In genomic region chr7:22292519-22292918, GRCh38 we compare ENCODE assay signal across 20 cellular contexts.
DNase-seq lines count a peak whose midpoint lies in the region; ATAC-seq and TF ChIP-seq lines count a peak whose summit lies in the region.
"Had no signal": no experiment of that assay in that cellular context is flagged by ENCODE, and none has a peak within 500 bp of the region (broad histone marks: within the 10 kb centered on the region; RNA-seq: fewer than 3 reads in every experiment).

No MANE protein-coding gene starts in this region.

- DNase-seq in activated CD4-positive, alpha-beta T cell treated with anti-CD3 and anti-CD28 coated beads, Interleukin-2, amount 10 ng/mL, durations not matched to agents 24 days and 14 days: peak; percentile 60
- no peak for DNase-seq in activated CD4-positive, alpha-beta T cell treated with anti-CD3 and anti-CD28 coated beads for 1 hour
- DNase-seq in T-helper 17 cell (no peak), glutamatergic neuron (no peak), COR-L47 (lab: John Stamatoyannopoulos, UW) (no peak), EL (no peak)
- DNase-seq in stimulated activated effector memory CD8-positive, alpha-beta T cell treated with anti-CD3 and anti-CD28 coated beads, Interleukin-12 subunit alpha, Interleukin-12 subunit beta, amount 100 ng/mL, for 72 hours (ENCODE audit: low spot score in 2 of 2): no peak
- DNase-seq: activated gamma-delta T cell treated with Interleukin-2 at 50 U/mL for 16 hours; amniotic stem cell; foreskin fibroblast; NCI-H1436; NCI-H748 treated with DMSO at 0.1 percent for 48 hours; stimulated activated CD4-positive, alpha-beta T cell treated with anti-CD3 and anti-CD28 coated beads, Interleukin-12 subunit alpha, Interleukin-12 subunit beta, amount 100 ng/mL, for 4 hours; testis had no signal

- no peaks in the 10 kb centered on the region for H3K9me3 Mint-ChIP-seq in activated CD4-positive, alpha-beta T cell treated with anti-CD3 and anti-CD28 coated beads, Interleukin-2, amount 10 ng/mL, durations not matched to agents 24 days and 14 days
- H3K9me3 Mint-ChIP-seq in glutamatergic neuron (ENCODE audit: unreplicated experiment): peaks cover 2% of the 10 kb centered on the region
- peaks cover 8% of the 10 kb centered on the region for H3K9me3 Mint-ChIP-seq in stimulated activated effector memory CD8-positive, alpha-beta T cell treated with anti-CD3 and anti-CD28 coated beads, Interleukin-12 subunit alpha, Interleukin-12 subunit beta, amount 100 ng/mL, for 72 hours
- H3K9me3 Mint-ChIP-seq: memory B cell had no signal

- no peaks in the 10 kb centered on the region for H3K36me3 ChIP-seq in gastroesophageal sphincter
- H3K36me3 ChIP-seq: cardiac muscle cell had no signal

- no peaks in the 10 kb centered on the region for H3K9me3 ChIP-seq in T-helper 17 cell (ENCODE audit: control insufficient read depth, low read length, poor library complexity, severe bottlenecking)
- no peaks in the 10 kb centered on the region for H3K9me3 ChIP-seq in gastroesophageal sphincter
- H3K9me3 ChIP-seq: testis had no signal

- TF ChIP-seq CTCF in glutamatergic neuron (IDR thresholded peaks at IDR 0.05; ENCODE audit: partially characterized antibody, unreplicated experiment) (no peak), gastroesophageal sphincter (IDR thresholded peaks at IDR 0.05) (no peak)

- WGBS in gastroesophageal sphincter (ENCODE audit: low coverage in 1 of 2), 2 donors: 60 to 70% methylated on average over 3 of the region's 3 CpGs

- peaks cover 0 to 7% (median 3%) of the 10 kb centered on the region in 3 donors for H3K4me1 ChIP-seq in gastroesophageal sphincter

- no peak for TF ChIP-seq POLR2A in gastroesophageal sphincter (IDR thresholded peaks at IDR 0.05)

- H3K27me3 ChIP-seq in gastroesophageal sphincter: no peaks in the 10 kb centered on the region
- H3K27me3 ChIP-seq: cardiac muscle cell, testis had no signal

- no peak for TF ChIP-seq EP300 in gastroesophageal sphincter (IDR thresholded peaks at IDR 0.05)

- no peak overlapping the region for H3K4me3 ChIP-seq in gastroesophageal sphincter
- H3K4me3 ChIP-seq: cardiac muscle cell, testis had no signal

- peaks cover 4% of the 10 kb centered on the region for H3K4me1 Mint-ChIP-seq in activated CD4-positive, alpha-beta T cell treated with anti-CD3 and anti-CD28 coated beads, Interleukin-2, amount 10 ng/mL, durations not matched to agents 24 days and 14 days
- H3K4me1 Mint-ChIP-seq in T-helper 17 cell: peaks cover 13% of the 10 kb centered on the region
- H3K4me1 Mint-ChIP-seq in glutamatergic neuron (ENCODE audit: low read depth, unreplicated experiment): peaks cover 45% of the 10 kb centered on the region
- H3K4me1 Mint-ChIP-seq in stimulated activated effector memory CD8-positive, alpha-beta T cell treated with anti-CD3 and anti-CD28 coated beads, Interleukin-12 subunit alpha, Interleukin-12 subunit beta, amount 100 ng/mL, for 72 hours: peaks cover 13% of the 10 kb centered on the region
- H3K4me1 Mint-ChIP-seq: memory B cell had no signal

- intact Hi-C loops in activated CD4-positive, alpha-beta T cell treated with anti-CD3 and anti-CD28 coated beads, Interleukin-2, amount 10 ng/mL, durations not matched to agents 24 days and 14 days (cut with micrococcal nuclease): no loop called here

- H3K36me3 Mint-ChIP-seq in activated CD4-positive, alpha-beta T cell treated with anti-CD3 and anti-CD28 coated beads, Interleukin-2, amount 10 ng/mL, durations not matched to agents 24 days and 14 days (ENCODE audit: low read depth): no peaks in the 10 kb centered on the region
- H3K36me3 Mint-ChIP-seq in T-helper 17 cell (ENCODE audit: low read depth) (peaks cover 2% of the 10 kb centered on the region), glutamatergic neuron (ENCODE audit: unreplicated experiment) (no peaks in the 10 kb centered on the region)
- H3K36me3 Mint-ChIP-seq in stimulated activated effector memory CD8-positive, alpha-beta T cell treated with anti-CD3 and anti-CD28 coated beads, Interleukin-12 subunit alpha, Interleukin-12 subunit beta, amount 100 ng/mL, for 72 hours: no peaks in the 10 kb centered on the region
- H3K36me3 Mint-ChIP-seq: memory B cell had no signal

- H3K4me3 Mint-ChIP-seq in activated CD4-positive, alpha-beta T cell treated with anti-CD3 and anti-CD28 coated beads, Interleukin-2, amount 10 ng/mL, durations not matched to agents 24 days and 14 days: no peak overlapping the region
- H3K4me3 Mint-ChIP-seq in T-helper 17 cell: no peak overlapping the region
- H3K4me3 Mint-ChIP-seq in glutamatergic neuron (ENCODE audit: unreplicated experiment): no peak overlapping the region
- H3K4me3 Mint-ChIP-seq in stimulated activated effector memory CD8-positive, alpha-beta T cell treated with anti-CD3 and anti-CD28 coated beads, Interleukin-12 subunit alpha, Interleukin-12 subunit beta, amount 100 ng/mL, for 72 hours: no peak overlapping the region
- H3K4me3 Mint-ChIP-seq: memory B cell, nephron had no signal

- H3K27ac ChIP-seq in gastroesophageal sphincter: no peak overlapping the region
- H3K27ac ChIP-seq: cardiac muscle cell, testis had no signal

- ATAC-seq in T-helper 17 cell (peak; percentile 49), gastroesophageal sphincter (no peak)
- ATAC-seq in stimulated activated effector memory CD8-positive, alpha-beta T cell treated with anti-CD3 and anti-CD28 coated beads, Interleukin-12 subunit alpha, Interleukin-12 subunit beta, amount 100 ng/mL, for 72 hours: peak; percentile 76
- ATAC-seq: HCT116, Right ventricle myocardium inferior had no signal

- H3K27ac Mint-ChIP-seq in activated CD4-positive, alpha-beta T cell treated with anti-CD3 and anti-CD28 coated beads, Interleukin-2, amount 10 ng/mL, durations not matched to agents 24 days and 14 days: no peak overlapping the region
- H3K27ac Mint-ChIP-seq in T-helper 17 cell (no peak overlapping the region), glutamatergic neuron (ENCODE audit: unreplicated experiment) (peak overlapping the region; percentile 24)
- H3K27ac Mint-ChIP-seq in stimulated activated effector memory CD8-positive, alpha-beta T cell treated with anti-CD3 and anti-CD28 coated beads, Interleukin-12 subunit alpha, Interleukin-12 subunit beta, amount 100 ng/mL, for 72 hours: no peak overlapping the region
- H3K27ac Mint-ChIP-seq: memory B cell, nephron had no signal

- H3K27me3 Mint-ChIP-seq in activated CD4-positive, alpha-beta T cell treated with anti-CD3 and anti-CD28 coated beads, Interleukin-2, amount 10 ng/mL, durations not matched to agents 24 days and 14 days: peaks cover 35% of the 10 kb centered on the region
- H3K27me3 Mint-ChIP-seq in T-helper 17 cell (peaks cover 6% of the 10 kb centered on the region), glutamatergic neuron (ENCODE audit: unreplicated experiment) (peaks cover 2% of the 10 kb centered on the region)
